ENCODE assay signal across 26 cellular contexts in genomic region chr16:77062878-77063566, GRCh38.
A peak's percentile ranks its signal among the peaks of the same experiment; 100 is the strongest.
DNase-seq lines count a peak whose midpoint lies in the region; ATAC-seq and TF ChIP-seq lines count a peak whose summit lies in the region.
"Had no signal": no experiment of that assay in that cellular context is flagged by ENCODE, and none has a peak within 500 bp of the region (broad histone marks: within the 10 kb centered on the region; RNA-seq: fewer than 3 reads in every experiment).

No MANE protein-coding gene starts in this region.

- H3K36me3 ChIP-seq in adrenal gland (replicated peaks in 1 of 2), result no peaks in the 10 kb centered on the region
- no peaks in the 10 kb centered on the region for H3K36me3 ChIP-seq in liver (ENCODE audit: control insufficient read depth in 4 of 4, insufficient read depth in 3 of 4, low read depth in 1 of 4, low read length in 3 of 4)
- H3K36me3 ChIP-seq in smooth muscle cell (ENCODE audit: low read depth), result no peaks in the 10 kb centered on the region
- no peaks in the 10 kb centered on the region for H3K36me3 ChIP-seq in mammary epithelial cell (ENCODE audit: insufficient read depth, low read length)
- H3K36me3 ChIP-seq: suprapubic skin had no signal

- H3K79me2 ChIP-seq in smooth muscle cell (ENCODE audit: low read depth) (no peaks in the 10 kb centered on the region), mammary epithelial cell (ENCODE audit: insufficient read depth, low read length) (no peaks in the 10 kb centered on the region)

- H3K9me3 ChIP-seq in adrenal gland (replicated peaks in 1 of 3) (no peaks in the 10 kb centered on the region), liver (ENCODE audit: control insufficient read depth in 4 of 4, low read length in 3 of 4) (no peaks in the 10 kb centered on the region), smooth muscle cell (replicated peaks; ENCODE audit: low read depth) (no peaks in the 10 kb centered on the region), mammary epithelial cell (replicated peaks; ENCODE audit: insufficient read depth, low read length) (no peaks in the 10 kb centered on the region)
- H3K9me3 ChIP-seq: suprapubic skin had no signal

- H4K20me1 ChIP-seq in smooth muscle cell (ENCODE audit: low read depth), result no peaks in the 10 kb centered on the region
- no peaks in the 10 kb centered on the region for H4K20me1 ChIP-seq in mammary epithelial cell (ENCODE audit: insufficient read depth, low read length)

- peak in 1 of 2 donors; percentile 18 for TF ChIP-seq RAD21 in liver (IDR thresholded peaks at IDR 0.05)

- TF ChIP-seq POLR2A in adrenal gland (IDR thresholded peaks at IDR 0.05), result no peak

- in situ Hi-C loops in mammary epithelial cell (cut with MboI; ENCODE audit: low sequenced_read_pairs in 2 of 2), result no loop called here

- dilution Hi-C loops in mammary epithelial cell (cut with HindIII; ENCODE audit: low sequenced_read_pairs), result no loop called here

- H2AFZ ChIP-seq in smooth muscle cell (ENCODE audit: low read depth), result peak overlapping the region; percentile 12
- H2AFZ ChIP-seq in mammary epithelial cell (ENCODE audit: low read depth, low read length), result no peak overlapping the region

- no peak overlapping the region for H3K27ac ChIP-seq in adrenal gland
- no peak overlapping the region for H3K27ac ChIP-seq in liver (ENCODE audit: low read depth in 1 of 2, low read length in 2 of 2)
- no peak overlapping the region for H3K27ac ChIP-seq in smooth muscle cell (ENCODE audit: low read depth)
- H3K27ac ChIP-seq in mammary epithelial cell (ENCODE audit: insufficient read depth, low read depth, low read length), result no peak overlapping the region
- H3K27ac ChIP-seq: suprapubic skin had no signal

- BruUV-seq in mammary epithelial cell (replicated peaks; lab: Mats Ljungman, UMichigan), result no TSS peak

- DNase-seq in NCI-H2227 (lab: John Stamatoyannopoulos, UW; ENCODE audit: unreplicated experiment) (peak; percentile 7), NCI-H2227 treated with DMSO at 0.1 percent for 48 hours (lab: John Stamatoyannopoulos, UW) (no peak), adrenal gland (peak in 4 of 7 donors; percentile 27 to 65 (median 32)), smooth muscle cell (lab: John Stamatoyannopoulos, UW; ENCODE audit: unreplicated experiment) (no peak), mammary epithelial cell (no peak)
- DNase-seq: activated CD4-positive, alpha-beta memory T cell treated with anti-CD3 and anti-CD28 coated beads, Interleukin-2, amount 10 ng/mL, durations not matched to agents 7 days and 5 days; activated CD4-positive, alpha-beta T cell treated with anti-CD3 and anti-CD28 coated beads for 1 hour; activated CD8-positive, alpha-beta memory T cell treated with anti-CD3 and anti-CD28 coated beads, Interleukin-2, amount 50 U/mL, for 4 hours; activated naive CD4-positive, alpha-beta T cell treated with Interleukin-2 at 50 U/mL for 16 hours; CD4-positive, alpha-beta T cell; DND-41; foreskin melanocyte; HFFc6; kidney glomerular epithelial cell; NCI-H1092; NCI-H1694 treated with DMSO at 0.1 percent for 48 hours; NCI-H510A; nucleus accumbens; PC-3; SHP77; stimulated activated naive CD4-positive, alpha-beta T cell treated with Interleukin-2 at 50 U/mL for 16 hours; T-helper 17 cell had no signal

- WGBS in adrenal gland, 4 donors, result 21 to 25% (median 23%) methylated on average over 10 of the region's 10 CpGs
- 57% methylated on average over 10 of the region's 10 CpGs for WGBS in liver
- 63% methylated on average over 10 of the region's 10 CpGs for WGBS in smooth muscle cell (ENCODE audit: low lambda C conversion rate)
- 9% methylated on average over 10 of the region's 10 CpGs for WGBS in mammary epithelial cell (ENCODE audit: low coverage, missing lambda C conversion rate)

- CTCF ChIA-PET in mammary epithelial cell (lab: Charles Lee; ENCODE audit: low non-redundant PET), result no interaction called here

- no peak overlapping the region for H3K9ac ChIP-seq in liver (ENCODE audit: low read depth in 1 of 2, low read length in 2 of 2)
- H3K9ac ChIP-seq in smooth muscle cell (ENCODE audit: low read depth), result no peak overlapping the region
- H3K9ac ChIP-seq in mammary epithelial cell (ENCODE audit: insufficient read depth, low read length), result no peak overlapping the region

- H3K4me2 ChIP-seq in smooth muscle cell (no peak overlapping the region), mammary epithelial cell (ENCODE audit: insufficient read depth, low read depth, low read length) (no peak overlapping the region)

- intact Hi-C loops in adrenal gland (cut with DNase I) (no loop called here), mammary epithelial cell (cut with micrococcal nuclease) (no loop called here)

- H3F3A ChIP-seq in smooth muscle cell (ENCODE audit: low read depth), result no peaks in the 10 kb centered on the region

- ATAC-seq in HG02588 (IDR thresholded peaks at IDR 0.05; ENCODE audit: unreplicated experiment) (no peak), GM18909 (IDR thresholded peaks at IDR 0.05; ENCODE audit: poor library complexity, unreplicated experiment) (no peak)
- ATAC-seq: PC-3, T-helper 17 cell had no signal

- H3K4me3 ChIP-seq in adrenal gland (no peak overlapping the region), liver (ENCODE audit: low read depth in 1 of 3, low read length in 3 of 3) (no peak overlapping the region), smooth muscle cell (no peak overlapping the region), mammary epithelial cell (replicated peaks in 1 of 3; ENCODE audit: insufficient read depth in 1 of 3, low read depth in 2 of 3, low read length in 3 of 3) (no peak overlapping the region)
- H3K4me3 ChIP-seq: suprapubic skin had no signal

- TF ChIP-seq CTCF in adrenal gland (IDR thresholded peaks at IDR 0.05) (no peak), liver (IDR thresholded peaks at IDR 0.05; ENCODE audit: low read depth, low read length, missing input control) (no peak), smooth muscle cell (IDR thresholded peaks at IDR 0.05; ENCODE audit: borderline replicate concordance, insufficient read depth, poor library complexity, severe bottlenecking) (no peak), mammary epithelial cell (conservative IDR thresholded peaks at IDR 0.05 in 1 of 2, IDR thresholded peaks at IDR 0.05 in 1 of 2; ENCODE audit: extremely low read depth in 1 of 2, insufficient read depth in 1 of 2, low read depth in 1 of 2, low read length in 2 of 2) (no peak)

- H3K27me3 ChIP-seq in adrenal gland (no peaks in the 10 kb centered on the region), liver (ENCODE audit: control insufficient read depth in 4 of 4, insufficient read depth in 4 of 4, low read length in 3 of 4) (no peaks in the 10 kb centered on the region), smooth muscle cell (ENCODE audit: low read depth) (no peaks in the 10 kb centered on the region), mammary epithelial cell (ENCODE audit: insufficient read depth, low read length) (no peaks in the 10 kb centered on the region)
- H3K27me3 ChIP-seq: suprapubic skin had no signal

- H3K4me1 ChIP-seq in adrenal gland (replicated peaks in 1 of 2) (no peaks in the 10 kb centered on the region), liver (ENCODE audit: control insufficient read depth in 4 of 4, insufficient read depth in 4 of 4, low read length in 3 of 4) (no peaks in the 10 kb centered on the region), smooth muscle cell (ENCODE audit: low read depth) (peaks cover 6% of the 10 kb centered on the region), mammary epithelial cell (ENCODE audit: insufficient read depth, low read length) (no peaks in the 10 kb centered on the region)
- H3K4me1 ChIP-seq: suprapubic skin had no signal

TF ChIP-seq in liver, 16 proteins besides CTCF, POLR2A, EP300 and RAD21:
- TF ChIP-seq SP1 (IDR thresholded peaks at IDR 0.05), result no peak
- peak; percentile 51 for TF ChIP-seq NR2F2 (IDR thresholded peaks at IDR 0.05)

Comparison
In these comparisons a context has a peak if more than half of its experiments do, and no peak if none do; other contexts are left out.
1. DNase-seq: peak in NCI-H2227 (single experiment) and adrenal gland (4 of 7); none in NCI-H2227 treated with DMSO at 0.1 percent for 48 hours (single experiment), smooth muscle cell (single experiment) and mammary epithelial cell (single experiment).